Comparison of ENCODE assay signal across 20 cellular contexts in the genomic region with DNA sequence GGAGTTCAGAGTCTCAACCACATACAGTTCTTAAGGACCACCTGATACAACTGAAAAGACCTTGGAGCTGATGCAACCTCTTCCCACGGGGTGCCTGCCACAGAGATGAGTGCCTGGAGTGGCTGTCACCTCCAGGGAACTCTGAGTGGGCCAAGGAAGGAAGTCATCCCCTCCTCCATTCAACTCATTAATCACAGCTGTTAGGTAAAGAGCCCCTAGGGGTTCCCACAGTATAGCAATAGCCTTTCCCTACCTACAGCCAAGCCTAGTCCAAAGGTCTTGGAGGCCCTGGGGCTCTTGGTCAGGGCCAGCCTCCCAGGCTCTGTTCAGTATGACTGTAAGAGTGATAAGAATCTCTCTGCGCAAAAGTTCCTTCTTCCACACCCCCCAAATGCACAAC.
DNase-seq lines count a peak whose midpoint lies in the region; ATAC-seq and TF ChIP-seq lines count a peak whose summit lies in the region.
"Had no signal": no experiment of that assay in that cellular context is flagged by ENCODE, and none has a peak within 500 bp of the region (broad histone marks: within the 10 kb centered on the region; RNA-seq: fewer than 3 reads in every experiment).

No MANE protein-coding gene starts in this region.

- H3K27ac ChIP-seq in Peyer's patch, result no peak overlapping the region
- no peak overlapping the region for H3K27ac ChIP-seq in breast epithelium
- H3K27ac ChIP-seq: HL-60, parathyroid adenoma, sigmoid colon, SK-N-MC had no signal

- CTCF ChIA-PET in Caco-2 (lab: Charles Lee), result interaction anchor here (0.7 to 1.2 kb wide), 5 partner anchors 11 to 203 kb away, joined by 3 to 5 read pairs (median 4); a partner anchor contains a TSS
- CTCF ChIA-PET in activated CD8-positive, alpha-beta memory T cell treated with anti-CD3 and anti-CD28 coated beads, Interleukin-2, amount 10 ng/mL, durations not matched to agents 7 days and 5 days (lab: Charles Lee), result interaction anchor here (0.5 to 2.3 kb wide), 3 partner anchors 71 to 283 kb away, joined by 3 to 7 read pairs (median 5); a partner anchor contains a TSS

- H3K4me1 ChIP-seq in Caco-2 (peaks cover 52% of the 10 kb centered on the region), Peyer's patch (peaks cover 0 to 6% (median 0%) of the 10 kb centered on the region in 4 donors), breast epithelium (no peaks in the 10 kb centered on the region)
- H3K4me1 ChIP-seq: parathyroid adenoma had no signal

- ATAC-seq in activated CD8-positive, alpha-beta memory T cell treated with anti-CD3 and anti-CD28 coated beads, Interleukin-2, amount 10 ng/mL, durations not matched to agents 7 days and 5 days, result no peak
- ATAC-seq: activated T-cell treated with anti-CD3 and anti-CD28 coated beads, Interleukin-2, amount 50 U/mL, for 72 hours; natural killer cell had no signal

- DNase-seq in Caco-2, result peak; percentile 83 to 90
- peak; percentile 12 for DNase-seq in HT-29 (ENCODE audit: low spot score)
- DNase-seq in Peyer's patch, result peak in 2 of 3 donors; percentile 60 to 71
- DNase-seq in islet precursor cell, result peak; percentile 90
- no peak for DNase-seq in activated CD8-positive, alpha-beta memory T cell treated with anti-CD3 and anti-CD28 coated beads, Interleukin-2, amount 10 ng/mL, durations not matched to agents 7 days and 5 days
- no peak for DNase-seq in NCI-H1048 (lab: John Stamatoyannopoulos, UW)
- DNase-seq in AG20443 (ENCODE audit: low spot score), result no peak
- DNase-seq in breast epithelium (ENCODE audit: low spot score in 2 of 2), result no peak
- DNase-seq: activated T-cell treated with anti-CD3 and anti-CD28 coated beads, Interleukin-2, amount 50 U/mL, for 72 hours; GDM1; head of caudate nucleus; KBM-7; natural killer cell; sigmoid colon; stimulated activated naive CD4-positive, alpha-beta T cell had no signal

- H3K4me1 Mint-ChIP-seq in Caco-2 (ENCODE audit: low read depth, unreplicated experiment), result peaks cover 37% of the 10 kb centered on the region
- H3K4me1 Mint-ChIP-seq in activated CD8-positive, alpha-beta memory T cell treated with anti-CD3 and anti-CD28 coated beads, Interleukin-2, amount 10 ng/mL, durations not matched to agents 7 days and 5 days, result peaks cover 8% of the 10 kb centered on the region
- H3K4me1 Mint-ChIP-seq: memory B cell, natural killer cell had no signal

- no peaks in the 10 kb centered on the region for H3K27me3 Mint-ChIP-seq in Caco-2 (ENCODE audit: insufficient read depth, unreplicated experiment)
- H3K27me3 Mint-ChIP-seq in activated CD8-positive, alpha-beta memory T cell treated with anti-CD3 and anti-CD28 coated beads, Interleukin-2, amount 10 ng/mL, durations not matched to agents 7 days and 5 days, result peaks cover 62% of the 10 kb centered on the region

- no peaks in the 10 kb centered on the region for H3K9me3 Mint-ChIP-seq in Caco-2 (ENCODE audit: unreplicated experiment)
- H3K9me3 Mint-ChIP-seq in activated CD8-positive, alpha-beta memory T cell treated with anti-CD3 and anti-CD28 coated beads, Interleukin-2, amount 10 ng/mL, durations not matched to agents 7 days and 5 days (ENCODE audit: low read depth), result no peaks in the 10 kb centered on the region
- H3K9me3 Mint-ChIP-seq: activated naive CD4-positive, alpha-beta T cell treated with anti-CD3 and anti-CD28 coated beads, Interleukin-2, amount 50 U/mL, for 24 hours; activated T-cell treated with anti-CD3 and anti-CD28 coated beads, Interleukin-2, amount 50 U/mL, for 72 hours; memory B cell; natural killer cell had no signal

- POLR2A ChIA-PET in Caco-2 (lab: Charles Lee), result no interaction called here

- H3K9me3 ChIP-seq in Caco-2 (no peaks in the 10 kb centered on the region), Peyer's patch (no peaks in the 10 kb centered on the region), breast epithelium (no peaks in the 10 kb centered on the region)
- H3K9me3 ChIP-seq: sigmoid colon had no signal

- H3K36me3 Mint-ChIP-seq in Caco-2 (ENCODE audit: insufficient read depth, unreplicated experiment), result no peaks in the 10 kb centered on the region
- no peaks in the 10 kb centered on the region for H3K36me3 Mint-ChIP-seq in activated CD8-positive, alpha-beta memory T cell treated with anti-CD3 and anti-CD28 coated beads, Interleukin-2, amount 10 ng/mL, durations not matched to agents 7 days and 5 days
- H3K36me3 Mint-ChIP-seq: activated naive CD4-positive, alpha-beta T cell treated with anti-CD3 and anti-CD28 coated beads, Interleukin-2, amount 50 U/mL, for 24 hours; memory B cell; natural killer cell had no signal

- no peaks in the 10 kb centered on the region for H3K27me3 ChIP-seq in Caco-2 (replicated peaks; ENCODE audit: control insufficient read depth, insufficient read depth, low read length)
- H3K27me3 ChIP-seq in Peyer's patch, result no peaks in the 10 kb centered on the region
- peaks cover 0 to 5% of the 10 kb centered on the region in 2 donors for H3K27me3 ChIP-seq in breast epithelium

- no peaks in the 10 kb centered on the region for H3K36me3 ChIP-seq in Caco-2 (ENCODE audit: control insufficient read depth, insufficient read depth, low read length)
- no peaks in the 10 kb centered on the region for H3K36me3 ChIP-seq in Peyer's patch
- H3K36me3 ChIP-seq in breast epithelium, result no peaks in the 10 kb centered on the region
- H3K36me3 ChIP-seq: sigmoid colon had no signal

- intact Hi-C loops in Caco-2 (cut with micrococcal nuclease; ENCODE audit: unreplicated experiment), result loop anchor here (1.0 to 5.0 kb wide), 3 partner anchors 76 to 204 kb away; no protein-coding TSS in a partner anchor
- intact Hi-C loops in breast epithelium (cut with DNase I; ENCODE audit: low total_unique reads), result no loop called here

- BruUV-seq in Caco-2 (replicated peaks; lab: Mats Ljungman, UMichigan), result no TSS peak

- H3K4me3 ChIP-seq in Caco-2 (ENCODE audit: low read depth, low read length) (no peak overlapping the region), Peyer's patch (no peak overlapping the region), breast epithelium (no peak overlapping the region)
- H3K4me3 ChIP-seq: sigmoid colon, SK-N-MC had no signal

- TF ChIP-seq CTCF in Caco-2 (IDR thresholded peaks at IDR 0.05; ENCODE audit: insufficient read depth in 1 of 2, low read depth in 1 of 2, low read length in 1 of 2, severe bottlenecking in 1 of 2, unreplicated experiment in 1 of 2) (peak; percentile 20 to 51), Peyer's patch (IDR thresholded peaks at IDR 0.05) (peak in 3 of 6 experiments; percentile 32 to 38 (median 37)), breast epithelium (IDR thresholded peaks at IDR 0.05) (no peak)

- peak overlapping the region; percentile 14 for H3K4me3 Mint-ChIP-seq in Caco-2 (ENCODE audit: unreplicated experiment)
- no peak overlapping the region for H3K4me3 Mint-ChIP-seq in activated CD8-positive, alpha-beta memory T cell treated with anti-CD3 and anti-CD28 coated beads, Interleukin-2, amount 10 ng/mL, durations not matched to agents 7 days and 5 days
- H3K4me3 Mint-ChIP-seq: activated naive CD4-positive, alpha-beta T cell treated with anti-CD3 and anti-CD28 coated beads, Interleukin-2, amount 50 U/mL, for 24 hours; activated T-cell treated with anti-CD3 and anti-CD28 coated beads, Interleukin-2, amount 50 U/mL, for 72 hours; memory B cell; natural killer cell had no signal

- H3K27ac Mint-ChIP-seq in Caco-2 (ENCODE audit: unreplicated experiment), result peak overlapping the region; percentile 67
- H3K27ac Mint-ChIP-seq in activated CD8-positive, alpha-beta memory T cell treated with anti-CD3 and anti-CD28 coated beads, Interleukin-2, amount 10 ng/mL, durations not matched to agents 7 days and 5 days, result no peak overlapping the region
- H3K27ac Mint-ChIP-seq: activated naive CD4-positive, alpha-beta T cell treated with anti-CD3 and anti-CD28 coated beads, Interleukin-2, amount 50 U/mL, for 24 hours; activated T-cell treated with anti-CD3 and anti-CD28 coated beads, Interleukin-2, amount 50 U/mL, for 72 hours; memory B cell; natural killer cell had no signal

- TF ChIP-seq POLR2A in Peyer's patch (IDR thresholded peaks at IDR 0.05), result no peak
- TF ChIP-seq POLR2A in breast epithelium (IDR thresholded peaks at IDR 0.05), result no peak

Comparison
In these comparisons a context has a peak if more than half of its experiments do, and no peak if none do; other contexts are left out.
1. DNase-seq: peak in Caco-2 (2 of 2), HT-29 (single experiment), Peyer's patch (2 of 3) and islet precursor cell (single experiment); none in activated CD8-positive, alpha-beta memory T cell treated with anti-CD3 and anti-CD28 coated beads, Interleukin-2, amount 10 ng/mL, durations not matched to agents 7 days and 5 days (single experiment), NCI-H1048 (single experiment), AG20443 (single experiment) and breast epithelium (0 of 2).
2. CTCF ChIP-seq: peak in Caco-2 (2 of 2); none in breast epithelium (0 of 3).